27 cellular contexts compared by ENCODE assay signal in genomic region chr7:680411-681127, GRCh38.
"Had no signal": no experiment of that assay in that cellular context is flagged by ENCODE, and none has a peak within 500 bp of the region (broad histone marks: within the 10 kb centered on the region; RNA-seq: fewer than 3 reads in every experiment).

No MANE protein-coding gene starts in this region.

- H3K27ac Mint-ChIP-seq: activated B cell treated with CpG ODN at 0.5 μM for 24 hours; activated CD4-positive, alpha-beta T cell treated with anti-CD3 and anti-CD28 coated beads for 36 hours; activated naive CD4-positive, alpha-beta T cell treated with anti-CD3 and anti-CD28 coated beads, Interleukin-2, amount 10 ng/mL, durations not matched to agents 7 days and 5 days; activated T-cell treated with anti-CD3 and anti-CD28 coated beads, Interleukin-2, amount 50 U/mL, for 24 hours; activated T-helper 2 cell treated with anti-CD3 and anti-CD28 coated beads, Interferon-gamma antibody, Interleukin-2, Interleukin-4, amounts not matched to agents 10 μg/mL and 5 μg/mL and 100 μg/mL, durations not matched to agents 14 hours and 24 hours and 36 hours; dendritic cell treated with granulocyte-macrophage colony-stimulating factor and Interleukin-4, amounts not matched to agents 40 ng/mL and 50 ng/mL, for 4 days; immature natural killer cell; memory B cell; progenitor cell of endocrine pancreas had no signal

- H3K36me3 ChIP-seq: cardiac muscle cell, thyroid gland had no signal

- H3K4me2 ChIP-seq: hepatocyte had no signal

- H2AFZ ChIP-seq: hepatocyte had no signal

- ATAC-seq: activated CD4-positive, alpha-beta T cell treated with anti-CD3 and anti-CD28 coated beads for 36 hours; body of pancreas; left ventricle myocardium superior; stimulated activated naive CD8-positive, alpha-beta T cell treated with anti-CD3 and anti-CD28 coated beads, Interleukin-15, Interleukin-2, amounts not matched to agents 100 U/mL and 50 U/mL, for 24 hours had no signal

- H3K4me3 Mint-ChIP-seq: activated B cell treated with CpG ODN at 0.5 μM for 24 hours; activated CD4-positive, alpha-beta T cell treated with anti-CD3 and anti-CD28 coated beads for 36 hours; activated naive CD4-positive, alpha-beta T cell treated with anti-CD3 and anti-CD28 coated beads, Interleukin-2, amount 10 ng/mL, durations not matched to agents 7 days and 5 days; activated T-cell treated with anti-CD3 and anti-CD28 coated beads, Interleukin-2, amount 50 U/mL, for 24 hours; dendritic cell treated with granulocyte-macrophage colony-stimulating factor and Interleukin-4, amounts not matched to agents 40 ng/mL and 50 ng/mL, for 4 days; immature natural killer cell; memory B cell had no signal

- H3K27me3 ChIP-seq: body of pancreas, cardiac muscle cell, hepatocyte, thyroid gland had no signal

- H3K4me1 ChIP-seq: body of pancreas, thyroid gland had no signal

- H3K27me3 Mint-ChIP-seq: activated B cell treated with CpG ODN at 0.5 μM for 24 hours; activated CD4-positive, alpha-beta T cell treated with anti-CD3 and anti-CD28 coated beads for 36 hours; activated naive CD4-positive, alpha-beta T cell treated with anti-CD3 and anti-CD28 coated beads, Interleukin-2, amount 10 ng/mL, durations not matched to agents 7 days and 5 days; activated T-cell treated with anti-CD3 and anti-CD28 coated beads, Interleukin-2, amount 50 U/mL, for 24 hours; dendritic cell treated with granulocyte-macrophage colony-stimulating factor and Interleukin-4, amounts not matched to agents 40 ng/mL and 50 ng/mL, for 4 days; memory B cell; progenitor cell of endocrine pancreas had no signal

- H3K9me3 ChIP-seq: thyroid gland had no signal

- H3K27ac ChIP-seq: body of pancreas, cardiac muscle cell, hepatocyte, thyroid gland had no signal

- DNase-seq: activated B cell treated with CpG ODN at 0.5 μM for 24 hours; activated CD4-positive, alpha-beta T cell treated with anti-CD3 and anti-CD28 coated beads for 36 hours; activated CD4-positive, alpha-beta T cell treated with anti-CD3 and anti-CD28 coated beads, Interleukin-2, amount 50 U/mL, for 4 hours; activated CD8-positive, alpha-beta memory T cell treated with anti-CD3 and anti-CD28 coated beads for 24 hours; activated CD8-positive, alpha-beta memory T cell treated with anti-CD3 and anti-CD28 coated beads, Interleukin-2, amount 50 U/mL, for 4 hours; activated naive CD4-positive, alpha-beta T cell treated with anti-CD3 and anti-CD28 coated beads, Interleukin-2, amount 10 ng/mL, durations not matched to agents 7 days and 5 days; activated T-cell treated with anti-CD3 and anti-CD28 coated beads, Interleukin-2, amount 50 U/mL, for 24 hours; anterior cingulate cortex; body of pancreas; effector CD4-positive, alpha-beta T cell; foreskin melanocyte; immature natural killer cell; left ventricle myocardium superior; occipital lobe; retina; stimulated activated CD4-positive, alpha-beta T cell treated with anti-CD3 and anti-CD28 coated beads, Interleukin-4, amount 100 ng/mL, for 4 hours; stimulated activated naive CD8-positive, alpha-beta T cell treated with anti-CD3 and anti-CD28 coated beads, Interleukin-15, Interleukin-2, amounts not matched to agents 100 U/mL and 50 U/mL, for 24 hours; substantia nigra; T-helper 1 cell; T1000; thyroid gland had no signal

- H3K4me3 ChIP-seq: body of pancreas, cardiac muscle cell, hepatocyte, thyroid gland had no signal

- H3K4me1 Mint-ChIP-seq: activated B cell treated with CpG ODN at 0.5 μM for 24 hours; activated CD4-positive, alpha-beta T cell treated with anti-CD3 and anti-CD28 coated beads for 36 hours; activated naive CD4-positive, alpha-beta T cell treated with anti-CD3 and anti-CD28 coated beads, Interleukin-2, amount 10 ng/mL, durations not matched to agents 7 days and 5 days; immature natural killer cell; memory B cell had no signal
